8 cellular contexts compared by ENCODE assay signal in genomic region chr12:109477963-109478315, GRCh38. TPM values are rescaled to one million over a fixed set of nuclear protein-coding genes. Genes with fewer than 3 reads are reported as not detected.
A peak's percentile ranks its signal among the peaks of the same experiment; 100 is the strongest.
DNase-seq lines count a peak whose midpoint lies in the region; ATAC-seq, FAIRE-seq and TF ChIP-seq lines count a peak whose summit lies in the region.

No MANE protein-coding gene starts in this region.

- H3K14ac ChIP-seq in H1 (ENCODE audit: insufficient read length) = no peak overlapping the region

- H2AK5ac ChIP-seq in H1 (ENCODE audit: low read depth, low read length) = no peak overlapping the region

- no peak overlapping the region for H2BK12ac ChIP-seq in H1 (ENCODE audit: low read depth, low read length)

- H3K4me1 ChIP-seq in NT2/D1 (ENCODE audit: insufficient read depth, insufficient read length) (no peaks in the 10 kb centered on the region), H1 (replicated peaks in 1 of 4; ENCODE audit: control insufficient read depth in 3 of 4, insufficient read depth in 4 of 4, low read length in 3 of 4) (peaks cover 0 to 10% (median 5%) of the 10 kb centered on the region in 4 experiments; a peak in 4 of 7 replicates)

- TF ChIP-seq CTCF in C4-2B (conservative IDR thresholded peaks at IDR 0.05) (no peak), H1 (IDR thresholded peaks at IDR 0.05; ENCODE audit: control extremely low read depth in 1 of 3, insufficient read depth in 1 of 3, low read depth in 1 of 3, low read length in 3 of 3) (no peak), neural crest cell (conservative IDR thresholded peaks at IDR 0.05) (no peak)

- no peak for TF ChIP-seq POLR2A in H1 (IDR thresholded peaks at IDR 0.05; ENCODE audit: control extremely low read depth in 1 of 2, low read depth in 2 of 2, low read length in 2 of 2)

- H3K9me3 Mint-ChIP-seq in neural crest cell = no peaks in the 10 kb centered on the region

- no peak for ATAC-seq in HG02981 (IDR thresholded peaks at IDR 0.05; ENCODE audit: unreplicated experiment)
- no peak for ATAC-seq in HG03175 (IDR thresholded peaks at IDR 0.05; ENCODE audit: unreplicated experiment)

- 16% methylated on average over 9 of the region's 9 CpGs; no CpG with 5 or more reads in 1 of the 2 experiments for WGBS in H1 (ENCODE audit: extremely low coverage in 1 of 2, insufficient coverage in 1 of 2, insufficient read length in 1 of 2, insufficient replicate concordance in 2 of 2, low coverage in 1 of 2, low lambda C conversion rate in 2 of 2, missing lambda C conversion rate in 1 of 2), 2 experiments

- H2AFZ ChIP-seq in H1 (ENCODE audit: low read length) = peak overlapping the region; percentile 99; the same call in 1 of the 2 replicates

- H3K27ac ChIP-seq in C4-2B = peak overlapping the region; percentile 95
- peak overlapping the region; percentile 98 for H3K27ac ChIP-seq in H1 (ENCODE audit: low read depth, low read length)

- no peak overlapping the region for H3K23ac ChIP-seq in H1 (ENCODE audit: insufficient read length)

- H3K36me3 Mint-ChIP-seq in neural crest cell (ENCODE audit: low read depth) = no peaks in the 10 kb centered on the region

- POLR2A ChIA-PET in H1 (lab: Charles Lee; ENCODE audit: partially characterized antibody) = interaction anchor here (0.9 to 3.2 kb wide), 6 partner anchors 7 to 20 kb away, joined by 3 to 23 read pairs (median 6); no protein-coding TSS in a partner anchor

- H3K79me2 ChIP-seq in H1 (ENCODE audit: control insufficient read depth in 1 of 2, insufficient read depth in 2 of 2, low read length in 2 of 2) = peaks cover 34 to 56% of the 10 kb centered on the region in 2 experiments

- peaks cover 4 to 19% of the 10 kb centered on the region in 2 experiments for H4K20me1 ChIP-seq in H1 (replicated peaks in 1 of 2; ENCODE audit: control insufficient read depth in 1 of 2, insufficient read depth in 2 of 2, low read length in 2 of 2)

- peak overlapping the region; percentile 82 for H3K4me3 ChIP-seq in NT2/D1 (ENCODE audit: insufficient read length, low read depth)
- H3K4me3 ChIP-seq in H1 (ENCODE audit: extremely low read depth in 1 of 4, insufficient read depth in 2 of 4, low read depth in 3 of 4, low read length in 4 of 4) = peak overlapping the region; percentile 92 to 97 (median 94)

- FAIRE-seq in H1 (lab: Jason Lieb, UNC) = no peak

- peaks cover 13% of the 10 kb centered on the region for H3K79me1 ChIP-seq in H1 (ENCODE audit: low read depth, low read length)

- no peaks in the 10 kb centered on the region for H3K27me3 ChIP-seq in NT2/D1 (ENCODE audit: insufficient read depth, insufficient read length)
- no peaks in the 10 kb centered on the region for H3K27me3 ChIP-seq in H1 (replicated peaks in 1 of 4; ENCODE audit: control insufficient read depth in 3 of 4, extremely low read depth in 1 of 4, insufficient read depth in 3 of 4, low read length in 3 of 4)

- H3K18ac ChIP-seq in H1 (ENCODE audit: extremely low read depth, low read length) = no peak overlapping the region

- peaks cover 56% of the 10 kb centered on the region for H3K36me3 ChIP-seq in NT2/D1 (ENCODE audit: insufficient read depth, insufficient read length, low read length)
- H3K36me3 ChIP-seq in H1 (ENCODE audit: control insufficient read depth in 2 of 4, insufficient read depth in 4 of 4, low read length in 3 of 4) = no peaks in the 10 kb centered on the region

- H3K9me3 ChIP-seq in NT2/D1 (ENCODE audit: insufficient read depth, low read length) = no peaks in the 10 kb centered on the region
- H3K9me3 ChIP-seq in H1 (ENCODE audit: insufficient read depth in 2 of 2, low read depth in 1 of 2, low read length in 1 of 2) = no peaks in the 10 kb centered on the region

- H3K27me3 Mint-ChIP-seq in neural crest cell (ENCODE audit: low read depth) = no peaks in the 10 kb centered on the region

- peaks cover 40% of the 10 kb centered on the region for H3K4me1 Mint-ChIP-seq in neural crest cell

- no peak for TF ChIP-seq EP300 in H1 (IDR thresholded peaks at IDR 0.05; ENCODE audit: borderline replicate concordance in 1 of 2, low read depth in 2 of 2, low read length in 2 of 2)

- CTCF ChIA-PET in H1 (lab: Charles Lee; ENCODE audit: partially characterized antibody) = interaction anchor here (1.4 to 19.5 kb wide), 4 partner anchors 10 to 46 kb away, joined by 4 to 245 read pairs (median 4); no protein-coding TSS in a partner anchor

- no peak overlapping the region; the same call in 1 of the 2 replicates for H2BK5ac ChIP-seq in H1 (ENCODE audit: low read depth, low read length)

- H2BK20ac ChIP-seq in H1 (ENCODE audit: low read length) = no peak overlapping the region

- no peak overlapping the region for H3K4ac ChIP-seq in H1 (replicated peaks; ENCODE audit: insufficient read length, low read depth, low read length)

- no peak overlapping the region for H4K91ac ChIP-seq in H1 (replicated peaks; ENCODE audit: insufficient read length, low read length)

- peak overlapping the region; percentile 100 for H3K27ac Mint-ChIP-seq in neural crest cell (ENCODE audit: unreplicated experiment)

- no peak for TF ChIP-seq RAD21 in H1 (IDR thresholded peaks at IDR 0.05 in 1 of 2, conservative IDR thresholded peaks at IDR 0.05 in 1 of 2; ENCODE audit: low read depth in 2 of 2, low read length in 2 of 2)

- DNase-seq in NT2/D1 (ENCODE audit: low read depth, low spot score) (no peak), H1 (ENCODE audit: low read depth in 1 of 2, low spot score in 2 of 2) (no peak), neural crest cell (ENCODE audit: low read depth, low spot score) (no peak), NCI-H524 treated with DMSO at 0.1 percent for 48 hours (lab: John Stamatoyannopoulos, UW) (no peak), cerebellar nuclear complex (lab: John Stamatoyannopoulos, UW) (no peak)

- peak overlapping the region; percentile 53 for H4K5ac ChIP-seq in H1 (ENCODE audit: insufficient read length, low read depth, low read length)

- no peak overlapping the region for H3K56ac ChIP-seq in H1 (replicated peaks; ENCODE audit: insufficient read length, low read depth, low read length)

- H3K4me3 Mint-ChIP-seq in neural crest cell = peak overlapping the region; percentile 100

- peaks cover 11% of the 10 kb centered on the region for H3K23me2 ChIP-seq in H1 (ENCODE audit: low read depth, low read length)

- peak overlapping the region; percentile 87 to 98 for H3K4me2 ChIP-seq in H1 (ENCODE audit: insufficient read depth in 1 of 2, low read depth in 2 of 2, low read length in 2 of 2)

- H2BK120ac ChIP-seq in H1 (replicated peaks; ENCODE audit: low read depth, low read length) = no peak overlapping the region

- H4K8ac ChIP-seq in H1 (ENCODE audit: extremely low read depth, insufficient read depth, low read length) = peak overlapping the region; percentile 99; the same call in 1 of the 2 replicates

- H3K9ac ChIP-seq in NT2/D1 (ENCODE audit: insufficient read length, low read depth) = peak overlapping the region; percentile 94
- H3K9ac ChIP-seq in H1 (replicated peaks in 1 of 4; ENCODE audit: extremely low read depth in 1 of 4, low read depth in 3 of 4, low read length in 3 of 4) = peak overlapping the region; percentile 81 to 90 (median 90)

- no peak overlapping the region for H2BK15ac ChIP-seq in H1 (ENCODE audit: low read length)

TF ChIP-seq in H1, 55 proteins besides CTCF, POLR2A, EP300 and RAD21:
- TF ChIP-seq EGR1 (IDR thresholded peaks at IDR 0.05; ENCODE audit: borderline replicate concordance, low read depth, low read length) (no peak), KDM1A (IDR thresholded peaks at IDR 0.05; ENCODE audit: borderline replicate concordance, low read length) (peak; percentile 74; the same call in 1 of the 2 replicates)
TF ChIP-seq in H1: peak in this region for 1.

RNA-seq across cellular contexts. Expression of gene UBE3B, which starts 0.5 kb away (rescaled TPM):
- 21.1 and 21.8 TPM in 2 replicates for total RNA-seq in H1 (2021; fragmentation: NEBNext Ultra II Directional; extraction: Animal tissue kit (Norgen Biotek cat#: 25700))
- 14.0 and 17.1 TPM in 2 replicates for polyA plus RNA-seq in H1 (2011; rRNA removed)
- 15.4 TPM for polyA plus RNA-seq in H1 (2011; cell fraction: cytosol; rRNA removed)
- 42.4 TPM for polyA plus RNA-seq in H1 (2011; cell fraction: nucleus; rRNA removed)
- 13.8 to 15.2 TPM (median 14.2 TPM) in 4 replicates for polyA plus RNA-seq in H1 (2012, experiment 1 of 2)
- polyA plus RNA-seq in H1 (2012, experiment 2 of 2) = 6.5 TPM
- 14.9 TPM for polyA plus RNA-seq in H1 (2013, experiment 1 of 2)
- polyA plus RNA-seq in H1 (2013, experiment 2 of 2) = 15.1 TPM
- 29.4 and 36.8 TPM in 2 replicates for polyA minus RNA-seq in H1 (2011; rRNA and poly(A)+ RNA removed)
- 13.9 TPM for polyA minus RNA-seq in H1 (2011; cell fraction: cytosol; rRNA and poly(A)+ RNA removed)
- 40.1 TPM for polyA minus RNA-seq in H1 (2011; cell fraction: nucleus; rRNA and poly(A)+ RNA removed)
- total RNA-seq in neural crest cell = 35.9 and 38.7 TPM in 2 replicates

RNA-seq across cellular contexts. Expression of gene KCTD10, which starts 0.8 kb away (rescaled TPM):
- 52.4 and 54.3 TPM in 2 replicates for total RNA-seq in H1 (2021; fragmentation: NEBNext Ultra II Directional; extraction: Animal tissue kit (Norgen Biotek cat#: 25700))
- polyA plus RNA-seq in H1 (2011; rRNA removed) = 45.3 and 59.6 TPM in 2 replicates
- 47.2 TPM for polyA plus RNA-seq in H1 (2011; cell fraction: cytosol; rRNA removed)
- polyA plus RNA-seq in H1 (2011; cell fraction: nucleus; rRNA removed) = 64.7 TPM
- polyA plus RNA-seq in H1 (2012, experiment 1 of 2) = 35.2 to 45.9 TPM (median 38.3 TPM) in 4 replicates
- polyA plus RNA-seq in H1 (2012, experiment 2 of 2) = 22.6 TPM
- 30.1 TPM for polyA plus RNA-seq in H1 (2013, experiment 1 of 2)
- polyA plus RNA-seq in H1 (2013, experiment 2 of 2) = 33.7 TPM
- polyA minus RNA-seq in H1 (2011; rRNA and poly(A)+ RNA removed) = 113 and 125 TPM in 2 replicates
- 49.3 TPM for polyA minus RNA-seq in H1 (2011; cell fraction: cytosol; rRNA and poly(A)+ RNA removed)
- polyA minus RNA-seq in H1 (2011; cell fraction: nucleus; rRNA and poly(A)+ RNA removed) = 86.0 TPM
- total RNA-seq in neural crest cell = 58.4 and 66.4 TPM in 2 replicates
